Comparison of ENCODE assay signal across 12 cellular contexts in genomic region chr17:44565866-44566443, GRCh38. TPM values are rescaled to one million over a fixed set of nuclear protein-coding genes. Genes with fewer than 3 reads are reported as not detected.
DNase-seq lines count a peak whose midpoint lies in the region; ATAC-seq, FAIRE-seq and TF ChIP-seq lines count a peak whose summit lies in the region.
"Had no signal": no experiment of that assay in that cellular context is flagged by ENCODE, and none has a peak within 500 bp of the region (broad histone marks: within the 10 kb centered on the region; RNA-seq: fewer than 3 reads in every experiment).

No MANE protein-coding gene starts in this region.

- TF ChIP-seq CTCF in SK-N-SH (IDR thresholded peaks at IDR 0.05): peak; percentile 61
- peak; percentile 33 to 47 (median 38) for TF ChIP-seq CTCF in H1 (IDR thresholded peaks at IDR 0.05; ENCODE audit: control extremely low read depth in 1 of 3, insufficient read depth in 1 of 3, low read depth in 1 of 3, low read length in 3 of 3)
- peak; percentile 36 for TF ChIP-seq CTCF in progenitor cell of endocrine pancreas (IDR thresholded peaks at IDR 0.05; ENCODE audit: unreplicated experiment)

- H3K4me3 ChIP-seq in SK-N-SH (ENCODE audit: low read depth in 2 of 2, low read length in 1 of 2) (no peak overlapping the region), H1 (ENCODE audit: extremely low read depth in 1 of 4, insufficient read depth in 2 of 4, low read depth in 3 of 4, low read length in 4 of 4) (no peak overlapping the region)

- no peak overlapping the region for H3K23ac ChIP-seq in H1 (ENCODE audit: insufficient read length)

- peak; percentile 7 for FAIRE-seq in H1 (lab: Jason Lieb, UNC)

- H4K8ac ChIP-seq in H1 (ENCODE audit: extremely low read depth, insufficient read depth, low read length): no peak overlapping the region

- no peak overlapping the region for H3K27ac Mint-ChIP-seq in progenitor cell of endocrine pancreas
- H3K27ac Mint-ChIP-seq: activated naive CD4-positive, alpha-beta T cell treated with anti-CD3 and anti-CD28 coated beads, Interleukin-2, amount 50 U/mL, for 24 hours; effector memory CD8-positive, alpha-beta T cell; naive thymus-derived CD8-positive, alpha-beta T cell had no signal

- no peaks in the 10 kb centered on the region for H3K23me2 ChIP-seq in H1 (ENCODE audit: low read depth, low read length)

- H2BK5ac ChIP-seq in H1 (ENCODE audit: low read depth, low read length): no peak overlapping the region

- H3K9me3 Mint-ChIP-seq in progenitor cell of endocrine pancreas (ENCODE audit: low read depth): peaks cover 3% of the 10 kb centered on the region
- H3K9me3 Mint-ChIP-seq: activated naive CD4-positive, alpha-beta T cell treated with anti-CD3 and anti-CD28 coated beads, Interleukin-2, amount 50 U/mL, for 24 hours had no signal

- TF ChIP-seq POLR2A in H1 (IDR thresholded peaks at IDR 0.05; ENCODE audit: control extremely low read depth in 1 of 2, low read depth in 2 of 2, low read length in 2 of 2): no peak

- H3K27ac ChIP-seq in SK-N-SH (ENCODE audit: low read depth in 2 of 2, low read length in 1 of 2) (no peak overlapping the region), H1 (ENCODE audit: low read depth, low read length) (no peak overlapping the region)

- H3K79me2 ChIP-seq in SK-N-SH (ENCODE audit: insufficient read depth): peaks cover 10% of the 10 kb centered on the region; the same call in 1 of the 2 replicates
- H3K79me2 ChIP-seq in H1 (ENCODE audit: control insufficient read depth in 1 of 2, insufficient read depth in 2 of 2, low read length in 2 of 2): no peaks in the 10 kb centered on the region

- no peaks in the 10 kb centered on the region for H3K27me3 Mint-ChIP-seq in progenitor cell of endocrine pancreas

- H2BK12ac ChIP-seq in H1 (ENCODE audit: low read depth, low read length): no peak overlapping the region

- CTCF ChIA-PET in SK-N-SH (lab: Yijun Ruan, JAX): interaction anchor here (1.0 to 1.3 kb wide), 2 partner anchors 9 to 30 kb away, joined by 3 read pairs; partner anchors contain the start of gene FZD2
- CTCF ChIA-PET in H1 (lab: Charles Lee; ENCODE audit: partially characterized antibody): interaction anchor here (0.6 to 5.3 kb wide), 15 partner anchors 8 to 146 kb away, joined by 3 to 68 read pairs (median 3); no protein-coding TSS in a partner anchor

- H4K20me1 ChIP-seq in SK-N-SH (ENCODE audit: insufficient read depth) (no peaks in the 10 kb centered on the region; the same call in 1 of the 2 replicates), H1 (replicated peaks in 1 of 2; ENCODE audit: control insufficient read depth in 1 of 2, insufficient read depth in 2 of 2, low read length in 2 of 2) (no peaks in the 10 kb centered on the region)

- H3K4me1 Mint-ChIP-seq in progenitor cell of endocrine pancreas (ENCODE audit: low read depth): peaks cover 21% of the 10 kb centered on the region

- H3K27me3 ChIP-seq in SK-N-SH (ENCODE audit: insufficient read depth) (no peaks in the 10 kb centered on the region), H1 (replicated peaks in 1 of 4; ENCODE audit: control insufficient read depth in 3 of 4, extremely low read depth in 1 of 4, insufficient read depth in 3 of 4, low read length in 3 of 4) (peaks cover 0 to 18% (median 6%) of the 10 kb centered on the region in 4 experiments; a peak in 5 of 7 replicates)

- no peaks in the 10 kb centered on the region for H3K79me1 ChIP-seq in H1 (ENCODE audit: low read depth, low read length)

- H2BK20ac ChIP-seq in H1 (ENCODE audit: low read length): no peak overlapping the region

- no peak overlapping the region for H2BK120ac ChIP-seq in H1 (replicated peaks; ENCODE audit: low read depth, low read length)

- H3K4ac ChIP-seq in H1 (replicated peaks; ENCODE audit: insufficient read length, low read depth, low read length): no peak overlapping the region

- no peak for TF ChIP-seq EP300 in SK-N-SH (IDR thresholded peaks at IDR 0.05; ENCODE audit: borderline replicate concordance in 1 of 2, low read depth in 1 of 2, low read length in 1 of 2)
- TF ChIP-seq EP300 in H1 (IDR thresholded peaks at IDR 0.05; ENCODE audit: borderline replicate concordance in 1 of 2, low read depth in 2 of 2, low read length in 2 of 2): no peak

- no peak overlapping the region for H3K4me3 Mint-ChIP-seq in progenitor cell of endocrine pancreas (ENCODE audit: low read depth)
- H3K4me3 Mint-ChIP-seq: activated naive CD4-positive, alpha-beta T cell treated with anti-CD3 and anti-CD28 coated beads, Interleukin-2, amount 50 U/mL, for 24 hours; effector memory CD8-positive, alpha-beta T cell; naive thymus-derived CD8-positive, alpha-beta T cell had no signal

- H3K36me3 Mint-ChIP-seq in progenitor cell of endocrine pancreas (ENCODE audit: insufficient read depth): peaks cover 8% of the 10 kb centered on the region
- H3K36me3 Mint-ChIP-seq: activated naive CD4-positive, alpha-beta T cell treated with anti-CD3 and anti-CD28 coated beads, Interleukin-2, amount 50 U/mL, for 24 hours had no signal

- no peaks in the 10 kb centered on the region for H3K9me2 ChIP-seq in SK-N-SH

- H3K18ac ChIP-seq in H1 (ENCODE audit: extremely low read depth, low read length): no peak overlapping the region

- no peak for TF ChIP-seq RAD21 in SK-N-SH (IDR thresholded peaks at IDR 0.05; ENCODE audit: low read length)
- TF ChIP-seq RAD21 in H1 (IDR thresholded peaks at IDR 0.05 in 1 of 2, conservative IDR thresholded peaks at IDR 0.05 in 1 of 2; ENCODE audit: low read depth in 2 of 2, low read length in 2 of 2): peak; percentile 28 to 46; a peak in 3 of 4 replicates

- H3K4me1 ChIP-seq in SK-N-SH (ENCODE audit: control insufficient read depth in 1 of 2, insufficient read depth in 2 of 2, low read depth in 1 of 2, low read length in 1 of 2): peaks cover 0 to 10% of the 10 kb centered on the region in 2 experiments; a peak in 1 of 4 replicates
- H3K4me1 ChIP-seq in H1 (replicated peaks in 1 of 4; ENCODE audit: control insufficient read depth in 3 of 4, insufficient read depth in 4 of 4, low read length in 3 of 4): peaks cover 0 to 14% (median 6%) of the 10 kb centered on the region in 4 experiments; a peak in 5 of 7 replicates

- H3K9me3 ChIP-seq in SK-N-SH (no peaks in the 10 kb centered on the region), H1 (ENCODE audit: insufficient read depth in 2 of 2, low read depth in 1 of 2, low read length in 1 of 2) (peaks cover 12 to 22% of the 10 kb centered on the region in 2 experiments)

- no peak overlapping the region for H4K5ac ChIP-seq in H1 (ENCODE audit: insufficient read length, low read depth, low read length)

- H3K9ac ChIP-seq in SK-N-SH: no peak overlapping the region
- H3K9ac ChIP-seq in H1 (replicated peaks in 1 of 4; ENCODE audit: extremely low read depth in 1 of 4, low read depth in 3 of 4, low read length in 3 of 4): no peak overlapping the region

- H2AFZ ChIP-seq in SK-N-SH (ENCODE audit: low read depth): no peak overlapping the region
- no peak overlapping the region for H2AFZ ChIP-seq in H1 (ENCODE audit: low read length)

- no peak overlapping the region for H2AK5ac ChIP-seq in H1 (ENCODE audit: low read depth, low read length)

- no peak overlapping the region for H3K56ac ChIP-seq in H1 (replicated peaks; ENCODE audit: insufficient read length, low read depth, low read length)

- H3K4me2 ChIP-seq in SK-N-SH (no peak overlapping the region), H1 (ENCODE audit: insufficient read depth in 1 of 2, low read depth in 2 of 2, low read length in 2 of 2) (no peak overlapping the region)

- ATAC-seq in SK-N-SH treated with all-trans-retinoic acid at 6 μM for 48 hours: no peak
- ATAC-seq in GM18502 (IDR thresholded peaks at IDR 0.05; ENCODE audit: poor library complexity, unreplicated experiment): no peak
- ATAC-seq: effector memory CD8-positive, alpha-beta T cell; naive thymus-derived CD8-positive, alpha-beta T cell had no signal

- H3K36me3 ChIP-seq in SK-N-SH (replicated peaks in 1 of 2; ENCODE audit: control insufficient read depth in 1 of 2, insufficient read depth in 2 of 2, low read length in 1 of 2): no peaks in the 10 kb centered on the region
- no peaks in the 10 kb centered on the region for H3K36me3 ChIP-seq in H1 (ENCODE audit: control insufficient read depth in 2 of 4, insufficient read depth in 4 of 4, low read length in 3 of 4)

- POLR2A ChIA-PET in SK-N-SH (lab: Yijun Ruan, JAX): no interaction called here
- POLR2A ChIA-PET in H1 (lab: Charles Lee; ENCODE audit: partially characterized antibody): interaction anchor here (1.6 kb wide), 1 partner anchor 43 kb away, joined by 3 read pairs; no protein-coding TSS in a partner anchor

- WGBS in SK-N-SH (ENCODE audit: low lambda C conversion rate): 77% methylated on average over 14 of the region's 14 CpGs
- WGBS in H1 (ENCODE audit: extremely low coverage in 1 of 2, insufficient coverage in 1 of 2, insufficient read length in 1 of 2, insufficient replicate concordance in 2 of 2, low coverage in 1 of 2, low lambda C conversion rate in 2 of 2, missing lambda C conversion rate in 1 of 2), 2 experiments: 87% methylated on average over 14 of the region's 14 CpGs; no CpG with 5 or more reads in 1 of the 2 experiments

- H3K14ac ChIP-seq in H1 (ENCODE audit: insufficient read length): no peak overlapping the region

- no peak for DNase-seq in SK-N-SH
- peak; percentile 17 for DNase-seq in NAMALWA (ENCODE audit: low spot score)
- no peak for DNase-seq in H1 (ENCODE audit: low read depth in 1 of 2, low spot score in 2 of 2)
- no peak for DNase-seq in progenitor cell of endocrine pancreas (ENCODE audit: low spot score, unreplicated experiment)
- no peak for DNase-seq in T-helper 1 cell
- DNase-seq in activated T-cell treated with anti-CD3 and anti-CD28 coated beads, Interleukin-2, amount 50 U/mL, for 1 hour: no peak
- DNase-seq: activated CD4-positive, alpha-beta T cell treated with anti-CD3 and anti-CD28 coated beads for 4 hours; effector memory CD8-positive, alpha-beta T cell; naive thymus-derived CD8-positive, alpha-beta T cell had no signal

- no peak overlapping the region for H2BK15ac ChIP-seq in H1 (ENCODE audit: low read length)

- H3F3A ChIP-seq in SK-N-SH (replicated peaks; ENCODE audit: insufficient read depth): peaks cover 31% of the 10 kb centered on the region

- no peak overlapping the region for H4K91ac ChIP-seq in H1 (replicated peaks; ENCODE audit: insufficient read length, low read length)

RNA-seq across cellular contexts. Expression of gene FZD2, which starts 8.7 kb away (rescaled TPM):
- 28.9 and 35.1 TPM in 2 replicates for polyA plus RNA-seq in SK-N-SH (2012; rRNA removed)
- polyA plus RNA-seq in SK-N-SH (2012; cell fraction: cytosol; rRNA removed): 12.4 and 23.5 TPM in 2 replicates
- 17.0 and 19.2 TPM in 2 replicates for polyA plus RNA-seq in SK-N-SH (2012; cell fraction: nucleus; rRNA removed)
- total RNA-seq in H1 (2021; fragmentation: NEBNext Ultra II Directional; extraction: Animal tissue kit (Norgen Biotek cat#: 25700)): 17.0 and 17.6 TPM in 2 replicates
- polyA plus RNA-seq in H1 (2011; rRNA removed): 86.7 and 93.6 TPM in 2 replicates
- polyA plus RNA-seq in H1 (2011; cell fraction: cytosol; rRNA removed): 41.3 TPM
- polyA plus RNA-seq in H1 (2011; cell fraction: nucleus; rRNA removed): 37.7 TPM
- 21.7 to 33.8 TPM (median 32.4 TPM) in 4 replicates for polyA plus RNA-seq in H1 (2012, experiment 1 of 2)
- 30.9 TPM for polyA plus RNA-seq in H1 (2012, experiment 2 of 2)
- 12.3 TPM for polyA plus RNA-seq in H1 (2013, experiment 1 of 2)
- polyA plus RNA-seq in H1 (2013, experiment 2 of 2): 12.0 TPM
- polyA minus RNA-seq in H1 (2011; rRNA and poly(A)+ RNA removed): 22.5 and 38.9 TPM in 2 replicates
- polyA minus RNA-seq in H1 (2011; cell fraction: cytosol; rRNA and poly(A)+ RNA removed): 37.7 TPM
- 23.6 TPM for polyA minus RNA-seq in H1 (2011; cell fraction: nucleus; rRNA and poly(A)+ RNA removed)
- 73.6 and 89.7 TPM in 2 replicates for total RNA-seq in progenitor cell of endocrine pancreas

Comparison
In these comparisons a context has a peak if more than half of its experiments do, and no peak if none do; other contexts are left out.
1. Of the 17 proteins assayed by ChIP-seq in both H1 and SK-N-SH: peak only in H1: RAD21; only in SK-N-SH: none; in both: CTCF; in neither: 15.